In genomic region chr9:70564464-70565190, GRCh38 we compare ENCODE assay signal across 11 cellular contexts.
DNase-seq lines count a peak whose midpoint lies in the region; ATAC-seq, FAIRE-seq and TF ChIP-seq lines count a peak whose summit lies in the region.
"Had no signal": no experiment of that assay in that cellular context is flagged by ENCODE, and none has a peak within 500 bp of the region (broad histone marks: within the 10 kb centered on the region; RNA-seq: fewer than 3 reads in every experiment).

No MANE protein-coding gene starts in this region.

- peak overlapping the region; percentile 74 to 97 (median 95) for H3K27ac Mint-ChIP-seq in CD4-positive, alpha-beta memory T cell
- H3K27ac Mint-ChIP-seq in central memory CD8-positive, alpha-beta T cell (ENCODE audit: low read depth): peak overlapping the region; percentile 52
- H3K27ac Mint-ChIP-seq in nephron progenitor cell: peak overlapping the region; percentile 64

- H3K36me3 ChIP-seq in CD4-positive, alpha-beta memory T cell (ENCODE audit: insufficient read depth, low read length): no peaks in the 10 kb centered on the region
- H3K36me3 ChIP-seq in KMS-11 (ENCODE audit: insufficient read depth) (no peaks in the 10 kb centered on the region), HepG2 (replicated peaks in 1 of 2; ENCODE audit: control insufficient read depth in 1 of 2, insufficient read depth in 2 of 2, low read length in 2 of 2) (no peaks in the 10 kb centered on the region)

- H3K9me3 Mint-ChIP-seq in CD4-positive, alpha-beta memory T cell: no peaks in the 10 kb centered on the region
- no peaks in the 10 kb centered on the region for H3K9me3 Mint-ChIP-seq in central memory CD8-positive, alpha-beta T cell
- no peaks in the 10 kb centered on the region for H3K9me3 Mint-ChIP-seq in nephron progenitor cell

- H2AFZ ChIP-seq in KMS-11 (ENCODE audit: low read depth): peak overlapping the region; percentile 31; the same call in 1 of the 2 replicates
- no peak overlapping the region for H2AFZ ChIP-seq in HepG2 (ENCODE audit: low read length)

- TF ChIP-seq CTCF in KMS-11 (conservative IDR thresholded peaks at IDR 0.05; ENCODE audit: low read depth, low read length) (no peak), nephron progenitor cell (IDR thresholded peaks at IDR 0.05) (no peak), HepG2 (CRISPR knock-in tag; IDR thresholded peaks at IDR 0.05) (no peak)

- 9% methylated on average over 5 of the region's 6 CpGs for WGBS in HepG2 (ENCODE audit: low lambda C conversion rate)

- H3K9me3 ChIP-seq in CD4-positive, alpha-beta memory T cell (ENCODE audit: control insufficient read depth in 1 of 2, low read length in 2 of 2): no peaks in the 10 kb centered on the region
- H3K9me3 ChIP-seq in HepG2 (ENCODE audit: low read length): no peaks in the 10 kb centered on the region

- no peaks in the 10 kb centered on the region for H4K20me1 ChIP-seq in KMS-11 (ENCODE audit: insufficient read depth)
- H4K20me1 ChIP-seq in HepG2 (ENCODE audit: insufficient read depth, low read length): no peaks in the 10 kb centered on the region

- H3K36me3 Mint-ChIP-seq in CD4-positive, alpha-beta memory T cell: no peaks in the 10 kb centered on the region
- peaks cover 1% of the 10 kb centered on the region for H3K36me3 Mint-ChIP-seq in central memory CD8-positive, alpha-beta T cell (ENCODE audit: insufficient read depth)
- H3K36me3 Mint-ChIP-seq in nephron progenitor cell (ENCODE audit: low read depth): no peaks in the 10 kb centered on the region

- no peaks in the 10 kb centered on the region for H3K27me3 Mint-ChIP-seq in CD4-positive, alpha-beta memory T cell
- no peaks in the 10 kb centered on the region for H3K27me3 Mint-ChIP-seq in central memory CD8-positive, alpha-beta T cell
- H3K27me3 Mint-ChIP-seq in nephron progenitor cell (ENCODE audit: low read depth, poor library complexity): no peaks in the 10 kb centered on the region

- H3K4me3 Mint-ChIP-seq in CD4-positive, alpha-beta memory T cell: peak overlapping the region; percentile 4 to 78 (median 66)
- peak overlapping the region; percentile 12 for H3K4me3 Mint-ChIP-seq in central memory CD8-positive, alpha-beta T cell
- no peak overlapping the region for H3K4me3 Mint-ChIP-seq in nephron progenitor cell

- TF ChIP-seq EP300 in HepG2 (IDR thresholded peaks at IDR 0.05; ENCODE audit: low read depth in 2 of 2, low read length in 2 of 2) (no peak), HepG2 (CRISPR knock-in tag; IDR thresholded peaks at IDR 0.05; ENCODE audit: borderline replicate concordance) (no peak)

- no peak for FAIRE-seq in HepG2 (lab: Jason Lieb, UNC)

- H3K4me3 ChIP-seq in CD4-positive, alpha-beta memory T cell (ENCODE audit: low read length in 2 of 2): no peak overlapping the region
- no peak overlapping the region for H3K4me3 ChIP-seq in KMS-11 (IDR thresholded peaks at IDR 0.05; ENCODE audit: insufficient read depth, low read depth, low read length)
- no peak overlapping the region for H3K4me3 ChIP-seq in HepG2 (replicated peaks in 1 of 3; ENCODE audit: insufficient read depth in 1 of 3, low read depth in 2 of 3, low read length in 3 of 3)

- TF ChIP-seq RAD21 in HepG2 (CRISPR knock-in tag; IDR thresholded peaks at IDR 0.05): no peak

- peaks cover 25 to 34% (median 28%) of the 10 kb centered on the region in 4 donors for H3K4me1 Mint-ChIP-seq in CD4-positive, alpha-beta memory T cell
- peaks cover 29% of the 10 kb centered on the region for H3K4me1 Mint-ChIP-seq in central memory CD8-positive, alpha-beta T cell
- peaks cover 16% of the 10 kb centered on the region for H3K4me1 Mint-ChIP-seq in nephron progenitor cell

- POLR2A ChIA-PET in CD4-positive, alpha-beta memory T cell (lab: Charles Lee; ENCODE audit: partially characterized antibody): interaction anchor here (0.7 to 2.8 kb wide), 7 partner anchors 136 to 1801 kb away, joined by 3 to 15 read pairs (median 8); partner anchors contain the start of genes KLF9 and ZFAND5
- POLR2A ChIA-PET in HepG2 (lab: Yijun Ruan, JAX): no interaction called here

- no peaks in the 10 kb centered on the region for H3K79me2 ChIP-seq in KMS-11 (ENCODE audit: insufficient read depth, low read depth)
- H3K79me2 ChIP-seq in HepG2 (ENCODE audit: insufficient read depth, low read length): no peaks in the 10 kb centered on the region

- peaks cover 29% of the 10 kb centered on the region for H3K4me1 ChIP-seq in CD4-positive, alpha-beta memory T cell (ENCODE audit: insufficient read depth, low read length)
- H3K4me1 ChIP-seq in KMS-11 (ENCODE audit: low read depth, poor library complexity, severe bottlenecking): peaks cover 32% of the 10 kb centered on the region
- no peaks in the 10 kb centered on the region for H3K4me1 ChIP-seq in HepG2 (ENCODE audit: insufficient read depth, low read length)

- in situ Hi-C loops in HepG2 (cut with HindIII; ENCODE audit: extremely low pct_ligation_motif_present, low pct_unique_long_range_greater_than_20kb): no loop called here

- H3K4me2 ChIP-seq in KMS-11: peak overlapping the region; percentile 53
- H3K4me2 ChIP-seq in HepG2 (ENCODE audit: low read depth, low read length): no peak overlapping the region

- intact Hi-C loops in CD4-positive, alpha-beta memory T cell (cut with micrococcal nuclease): no loop called here
- intact Hi-C loops in HepG2 (cut with micrococcal nuclease; ENCODE audit: unreplicated experiment): no loop called here

- peak overlapping the region; percentile 12 for H3K27ac ChIP-seq in CD4-positive, alpha-beta memory T cell (ENCODE audit: low read depth, low read length)
- H3K27ac ChIP-seq in KMS-11 (peak overlapping the region; percentile 74), HepG2 (ENCODE audit: extremely low read length, insufficient read depth, low read length) (no peak overlapping the region)

- no peak for DNase-seq in CD4-positive, alpha-beta memory T cell
- no peak for DNase-seq in central memory CD8-positive, alpha-beta T cell (ENCODE audit: low spot score in 2 of 2)
- DNase-seq in nephron progenitor cell: no peak
- no peak for DNase-seq in HK-2 (ENCODE audit: unreplicated experiment)
- DNase-seq in HepG2 (ENCODE audit: low spot score): no peak
- no peak for DNase-seq in stimulated activated CD8-positive, alpha-beta memory T cell treated with anti-CD3 and anti-CD28 coated beads, Interleukin-4, amount 100 ng/mL, for 48 hours
- DNase-seq: DMS79 treated with DMSO at 0.1 percent for 48 hours, T-helper 9 cell had no signal

- no peaks in the 10 kb centered on the region for H3K27me3 ChIP-seq in CD4-positive, alpha-beta memory T cell (ENCODE audit: insufficient read depth, low read length)
- H3K27me3 ChIP-seq in KMS-11 (ENCODE audit: insufficient read depth, low read depth) (no peaks in the 10 kb centered on the region), HepG2 (ENCODE audit: control insufficient read depth in 1 of 2, insufficient read depth in 2 of 2, low read length in 2 of 2) (no peaks in the 10 kb centered on the region; a peak in 1 of 5 replicates)

- no peak for TF ChIP-seq POLR2A in HepG2 (IDR thresholded peaks at IDR 0.05; ENCODE audit: insufficient read depth in 1 of 2, low read depth in 2 of 2, low read length in 2 of 2)

- no TSS peak for BruUV-seq in HepG2 (replicated peaks; lab: Mats Ljungman, UMichigan)

- ATAC-seq in central memory CD8-positive, alpha-beta T cell (replicated peaks; ENCODE audit: extremely low read depth, poor library complexity, severe bottlenecking): no peak
- no peak for ATAC-seq in HepG2
- no peak for ATAC-seq in HG02642 (IDR thresholded peaks at IDR 0.05; ENCODE audit: poor library complexity, unreplicated experiment)
- ATAC-seq: HCT116 had no signal

- H3K9ac ChIP-seq in KMS-11 (no peak overlapping the region; the same call in 1 of the 2 replicates), HepG2 (ENCODE audit: insufficient read depth, low read depth, low read length) (no peak overlapping the region)

- CTCF ChIA-PET in CD4-positive, alpha-beta memory T cell (lab: Charles Lee; ENCODE audit: partially characterized antibody): interaction anchor here (0.7 to 2.6 kb wide), 5 partner anchors 10 to 79 kb away, joined by 3 to 9 read pairs (median 7); no protein-coding TSS in a partner anchor
- CTCF ChIA-PET in HepG2 (lab: Yijun Ruan, JAX; ENCODE audit: low intra/inter-chr PET ratio, low total read pairs): no interaction called here

TF ChIP-seq in HepG2, 621 proteins besides CTCF, POLR2A, EP300 and RAD21 (continues in another document):
- no peak for TF ChIP-seq SRSF9 (IDR thresholded peaks at IDR 0.05; ENCODE audit: borderline replicate concordance, insufficient read depth, low read depth, low read length, poor library complexity, severe bottlenecking)
- no peak for TF ChIP-seq NFATC3 (CRISPR knock-in tag; IDR thresholded peaks at IDR 0.05)
- no peak for TF ChIP-seq NFAT5 (CRISPR knock-in tag; IDR thresholded peaks at IDR 0.05)
